1 cellular context compared by ENCODE assay signal in the genomic region with DNA sequence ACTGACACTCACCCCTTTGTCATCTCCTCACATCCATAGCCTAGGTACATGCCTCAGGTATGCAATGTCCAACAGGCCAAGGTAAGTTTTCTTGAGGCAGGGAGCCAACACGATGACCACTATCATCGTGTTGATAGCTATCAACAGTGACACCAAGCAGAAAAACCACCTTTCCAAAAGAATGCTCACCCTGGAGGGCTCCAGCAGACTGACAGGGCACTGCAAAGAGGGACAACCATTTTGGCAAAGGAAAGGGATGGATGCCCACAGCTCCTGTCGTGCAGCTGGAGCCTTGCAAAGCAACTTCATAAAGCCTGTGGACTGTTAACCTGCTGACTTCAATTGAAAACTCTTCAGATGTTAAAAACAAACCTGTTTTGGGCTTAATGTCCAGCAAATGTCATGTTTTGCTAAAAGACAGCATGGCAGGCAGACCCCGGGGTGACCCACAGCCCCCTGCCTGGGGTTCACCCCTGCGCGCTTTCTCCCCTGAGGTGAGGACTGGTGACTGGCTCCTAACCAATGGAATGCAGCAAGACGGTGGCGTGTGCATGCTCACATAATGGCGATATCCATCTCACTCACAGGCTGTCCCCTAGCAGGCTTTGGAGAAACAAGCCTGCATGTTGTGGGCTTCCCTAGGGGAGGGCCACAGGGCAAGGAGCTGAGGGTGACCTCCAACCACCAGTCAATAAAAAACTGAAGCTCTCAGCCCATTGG.
TF ChIP-seq lines count a peak whose summit lies in the region.

No MANE protein-coding gene starts in this region.

TF ChIP-seq in HepG2, 621 proteins besides CTCF, POLR2A, EP300 and RAD21 (continued from another document):
- TF ChIP-seq, protein P1, sequence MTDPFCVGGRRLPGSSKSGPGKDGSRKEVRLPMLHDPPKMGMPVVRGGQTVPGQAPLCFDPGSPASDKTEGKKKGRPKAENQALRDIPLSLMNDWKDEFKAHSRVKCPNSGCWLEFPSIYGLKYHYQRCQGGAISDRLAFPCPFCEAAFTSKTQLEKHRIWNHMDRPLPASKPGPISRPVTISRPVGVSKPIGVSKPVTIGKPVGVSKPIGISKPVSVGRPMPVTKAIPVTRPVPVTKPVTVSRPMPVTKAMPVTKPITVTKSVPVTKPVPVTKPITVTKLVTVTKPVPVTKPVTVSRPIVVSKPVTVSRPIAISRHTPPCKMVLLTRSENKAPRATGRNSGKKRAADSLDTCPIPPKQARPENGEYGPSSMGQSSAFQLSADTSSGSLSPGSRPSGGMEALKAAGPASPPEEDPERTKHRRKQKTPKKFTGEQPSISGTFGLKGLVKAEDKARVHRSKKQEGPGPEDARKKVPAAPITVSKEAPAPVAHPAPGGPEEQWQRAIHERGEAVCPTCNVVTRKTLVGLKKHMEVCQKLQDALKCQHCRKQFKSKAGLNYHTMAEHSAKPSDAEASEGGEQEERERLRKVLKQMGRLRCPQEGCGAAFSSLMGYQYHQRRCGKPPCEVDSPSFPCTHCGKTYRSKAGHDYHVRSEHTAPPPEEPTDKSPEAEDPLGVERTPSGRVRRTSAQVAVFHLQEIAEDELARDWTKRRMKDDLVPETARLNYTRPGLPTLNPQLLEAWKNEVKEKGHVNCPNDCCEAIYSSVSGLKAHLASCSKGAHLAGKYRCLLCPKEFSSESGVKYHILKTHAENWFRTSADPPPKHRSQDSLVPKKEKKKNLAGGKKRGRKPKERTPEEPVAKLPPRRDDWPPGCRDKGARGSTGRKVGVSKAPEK (CRISPR knock-in tag; IDR thresholded peaks at IDR 0.05; ENCODE audit: borderline replicate concordance), result no peak
- TF ChIP-seq SOX13 (IDR thresholded peaks at IDR 0.05) (no peak), SOX13 (CRISPR knock-in tag; conservative IDR thresholded peaks at IDR 0.05 in 1 of 2, IDR thresholded peaks at IDR 0.05 in 1 of 2) (no peak), DDIT3 (CRISPR knock-in tag; IDR thresholded peaks at IDR 0.05) (no peak), DPF2 (CRISPR knock-in tag; IDR thresholded peaks at IDR 0.05; ENCODE audit: borderline replicate concordance, low read depth) (no peak), FOXA1 (IDR thresholded peaks at IDR 0.05) (no peak), FOXA1 (CRISPR knock-in tag; IDR thresholded peaks at IDR 0.05) (no peak), PAF1 (CRISPR knock-in tag; IDR thresholded peaks at IDR 0.05) (no peak), ZNF570 (CRISPR knock-in tag; IDR thresholded peaks at IDR 0.05; ENCODE audit: borderline replicate concordance) (no peak), ZNF747 (CRISPR knock-in tag; IDR thresholded peaks at IDR 0.05; ENCODE audit: borderline replicate concordance) (no peak), TAF15 (IDR thresholded peaks at IDR 0.05; ENCODE audit: low read depth, low read length, poor library complexity, severe bottlenecking) (no peak), DRAP1 (CRISPR knock-in tag; IDR thresholded peaks at IDR 0.05) (no peak), RBM22 (optimal IDR thresholded peaks at IDR 0.05; ENCODE audit: low read length) (no peak), ZBTB40 (IDR thresholded peaks at IDR 0.05) (no peak), ZBTB40 (CRISPR knock-in tag; IDR thresholded peaks at IDR 0.05) (no peak), ZNF567 (CRISPR knock-in tag; IDR thresholded peaks at IDR 0.05; ENCODE audit: borderline replicate concordance) (no peak), SCMH1 (CRISPR knock-in tag; IDR thresholded peaks at IDR 0.05; ENCODE audit: borderline replicate concordance) (no peak)
- TF ChIP-seq, protein P2, sequence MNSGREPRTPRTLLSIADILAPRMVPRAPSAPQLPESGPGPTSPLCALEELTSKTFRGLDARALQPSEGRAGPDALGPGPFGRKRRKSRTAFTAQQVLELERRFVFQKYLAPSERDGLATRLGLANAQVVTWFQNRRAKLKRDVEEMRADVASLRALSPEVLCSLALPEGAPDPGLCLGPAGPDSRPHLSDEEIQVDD (CRISPR knock-in tag; IDR thresholded peaks at IDR 0.05; ENCODE audit: borderline replicate concordance), result no peak
